ENCODE assay signal across 5 cellular contexts in the genomic region with DNA sequence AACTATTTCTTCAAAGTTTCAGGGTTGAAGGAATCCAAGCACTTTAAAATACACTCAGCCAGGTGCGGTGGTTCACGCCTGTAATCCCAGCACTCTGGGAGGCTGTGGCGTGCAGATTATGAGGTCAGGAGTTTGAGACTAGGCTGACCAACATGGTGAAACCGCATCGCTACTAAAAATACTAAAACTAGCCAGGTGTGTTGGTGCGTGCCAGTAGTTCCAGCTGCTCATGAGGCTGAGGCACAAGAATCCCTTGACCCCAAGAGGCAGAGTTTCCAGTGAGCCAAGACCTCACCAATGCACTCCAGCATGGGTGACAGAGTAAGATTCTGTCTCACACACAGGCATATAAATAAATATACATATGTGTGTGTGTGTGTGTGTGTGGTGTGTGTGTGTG.
DNase-seq lines count a peak whose midpoint lies in the region; ATAC-seq, FAIRE-seq and TF ChIP-seq lines count a peak whose summit lies in the region.
"Not testable (repeated sequence)": the region's sequence is repeated elsewhere in the genome, so short reads cannot be mapped to it uniquely, and the experiment has no call there.

No MANE protein-coding gene starts in this region.

- not testable (repeated sequence) for TF ChIP-seq POLR2A in HepG2 (IDR thresholded peaks at IDR 0.05; ENCODE audit: insufficient read depth in 1 of 2, low read depth in 2 of 2, low read length in 2 of 2)

- peak; percentile 11 for FAIRE-seq in GM19239 (lab: Jason Lieb, UNC)
- FAIRE-seq in HepG2 (lab: Jason Lieb, UNC): peak; percentile 77

- not testable (repeated sequence) for DNase-seq in GM19239 (ENCODE audit: insufficient read length, low spot score); HepG2 (ENCODE audit: low spot score)

- ATAC-seq in GM18868 (IDR thresholded peaks at IDR 0.05; ENCODE audit: unreplicated experiment): peak; percentile 62
- peak; percentile 51 for ATAC-seq in HG02642 (IDR thresholded peaks at IDR 0.05; ENCODE audit: poor library complexity, unreplicated experiment)
- peak; percentile 70 for ATAC-seq in HG02759 (IDR thresholded peaks at IDR 0.05; ENCODE audit: unreplicated experiment)
- ATAC-seq in HepG2: not testable (repeated sequence)

- not testable (repeated sequence) for H3K4me1 ChIP-seq in HepG2 (ENCODE audit: insufficient read depth, low read length)

- H3K27ac ChIP-seq in HepG2 (ENCODE audit: extremely low read length, insufficient read depth, low read length): not testable (repeated sequence)

- not testable (repeated sequence) for TF ChIP-seq CTCF in HepG2 (CRISPR knock-in tag; IDR thresholded peaks at IDR 0.05)

- POLR2A ChIA-PET in HepG2 (lab: Yijun Ruan, JAX): not testable (repeated sequence)

- H3K9me3 ChIP-seq in HepG2 (ENCODE audit: low read length): not testable (repeated sequence)

- CTCF ChIA-PET in HepG2 (lab: Yijun Ruan, JAX; ENCODE audit: low intra/inter-chr PET ratio, low total read pairs): not testable (repeated sequence)

- not testable (repeated sequence) for H3K79me2 ChIP-seq in HepG2 (ENCODE audit: insufficient read depth, low read length)

- TF ChIP-seq EP300 in HepG2 (IDR thresholded peaks at IDR 0.05; ENCODE audit: low read depth in 2 of 2, low read length in 2 of 2); HepG2 (CRISPR knock-in tag; IDR thresholded peaks at IDR 0.05; ENCODE audit: borderline replicate concordance): not testable (repeated sequence)

- intact Hi-C loops in HepG2 (cut with micrococcal nuclease; ENCODE audit: unreplicated experiment): not testable (repeated sequence)

- in situ Hi-C loops in HepG2 (cut with HindIII; ENCODE audit: extremely low pct_ligation_motif_present, low pct_unique_long_range_greater_than_20kb): not testable (repeated sequence)

- not testable (repeated sequence) for H3K4me2 ChIP-seq in HepG2 (ENCODE audit: low read depth, low read length)

- not testable (repeated sequence) for H3K36me3 ChIP-seq in HepG2 (replicated peaks in 1 of 2; ENCODE audit: control insufficient read depth in 1 of 2, insufficient read depth in 2 of 2, low read length in 2 of 2)

- no CpG with 5 or more reads among the region's 6 CpGs for WGBS in HepG2 (ENCODE audit: low lambda C conversion rate)

- H4K20me1 ChIP-seq in HepG2 (ENCODE audit: insufficient read depth, low read length): not testable (repeated sequence)

- H3K9ac ChIP-seq in HepG2 (ENCODE audit: insufficient read depth, low read depth, low read length): not testable (repeated sequence)

- TF ChIP-seq RAD21 in HepG2 (CRISPR knock-in tag; IDR thresholded peaks at IDR 0.05): not testable (repeated sequence)

- H3K27me3 ChIP-seq in HepG2 (ENCODE audit: control insufficient read depth in 1 of 2, insufficient read depth in 2 of 2, low read length in 2 of 2): not testable (repeated sequence)

- not testable (repeated sequence) for BruUV-seq in HepG2 (replicated peaks; lab: Mats Ljungman, UMichigan)

- not testable (repeated sequence) for H3K4me3 ChIP-seq in HepG2 (replicated peaks in 1 of 3; ENCODE audit: insufficient read depth in 1 of 3, low read depth in 2 of 3, low read length in 3 of 3)

- not testable (repeated sequence) for H2AFZ ChIP-seq in HepG2 (ENCODE audit: low read length)
